22 cellular contexts compared by ENCODE assay signal in the genomic region with DNA sequence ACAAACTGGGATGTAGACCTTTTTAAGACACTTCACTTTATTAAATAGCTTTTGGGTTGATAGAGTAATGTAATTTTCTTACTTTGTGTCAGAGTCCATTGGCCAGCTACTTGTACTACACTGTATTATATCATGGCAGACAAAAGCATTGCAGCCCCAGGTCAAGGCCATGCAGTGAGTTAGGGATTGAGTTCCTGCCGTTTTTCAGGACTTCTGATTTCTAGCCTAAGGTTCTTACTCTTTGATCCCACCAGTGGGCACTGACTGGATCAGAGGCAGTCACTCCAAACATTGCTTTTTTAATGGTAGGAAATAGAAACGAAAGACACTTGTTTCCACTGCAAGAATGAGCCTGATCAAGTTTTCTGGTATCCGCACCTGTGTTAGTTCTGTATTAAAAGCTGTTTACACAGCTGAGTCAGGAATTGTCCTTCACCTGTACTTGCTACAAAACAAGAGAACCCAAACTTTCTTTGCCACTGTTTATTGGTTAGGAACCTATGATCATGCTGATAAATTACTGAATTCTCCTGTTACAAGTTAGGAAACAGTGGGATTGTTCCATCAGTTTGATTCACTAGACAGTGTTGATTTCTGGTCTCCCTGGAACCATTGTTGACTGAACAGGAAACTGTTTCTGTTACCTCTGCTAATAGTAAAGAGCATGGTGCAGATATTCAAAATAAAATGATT. TPM values are rescaled to one million over a fixed set of nuclear protein-coding genes. Genes with fewer than 3 reads are reported as not detected.
A peak's percentile ranks its signal among the peaks of the same experiment; 100 is the strongest.
DNase-seq lines count a peak whose midpoint lies in the region; FAIRE-seq and TF ChIP-seq lines count a peak whose summit lies in the region.
"Had no signal": no experiment of that assay in that cellular context is flagged by ENCODE, and none has a peak within 500 bp of the region (broad histone marks: within the 10 kb centered on the region; RNA-seq: fewer than 3 reads in every experiment).

No MANE protein-coding gene starts in this region.

- no peak for TF ChIP-seq POLR2A in endothelial cell of umbilical vein (IDR thresholded peaks at IDR 0.05; ENCODE audit: low read depth, low read length)

- intact Hi-C loops in endothelial cell of umbilical vein (cut with micrococcal nuclease): no loop called here

- H3K36me3 ChIP-seq in endothelial cell of umbilical vein (ENCODE audit: control insufficient read depth in 2 of 2, extremely low read depth in 1 of 2, insufficient read depth in 2 of 2, low read length in 2 of 2): peaks cover 2 to 4% of the 10 kb centered on the region in 2 experiments
- H3K36me3 ChIP-seq: prostate gland, thyroid gland had no signal

- H3K4me2 ChIP-seq in endothelial cell of umbilical vein (ENCODE audit: insufficient read depth, low read length): no peak overlapping the region
- H3K4me2 ChIP-seq: GM23338 had no signal

- TF ChIP-seq CTCF in endothelial cell of umbilical vein (IDR thresholded peaks at IDR 0.05; ENCODE audit: extremely low read depth in 1 of 2, insufficient read depth in 1 of 2, low read depth in 1 of 2, low read length in 2 of 2) (no peak), foreskin fibroblast (IDR thresholded peaks at IDR 0.05; ENCODE audit: low read depth, low read length) (no peak), GM10248 (IDR thresholded peaks at IDR 0.05; ENCODE audit: control extremely low read depth, extremely low read depth, low read depth, missing control alignments) (no peak)

- peak; percentile 2 for DNase-seq in COR-L47 (lab: John Stamatoyannopoulos, UW)
- DNase-seq in DMS53 (lab: John Stamatoyannopoulos, UW): peak; percentile 86
- DNase-seq in NCI-H774 (lab: John Stamatoyannopoulos, UW): peak; percentile 19
- peak; percentile 53 for DNase-seq in endothelial cell of umbilical vein (ENCODE audit: low read depth, low spot score)
- no peak for DNase-seq in GM19238 (ENCODE audit: insufficient read length, low spot score)
- DNase-seq in foreskin fibroblast: no peak
- no peak for DNase-seq in GM10248 (ENCODE audit: extremely low spot score)
- DNase-seq: activated naive CD4-positive, alpha-beta T cell treated with anti-CD3 and anti-CD28 coated beads, Interleukin-2, amount 50 U/mL, for 16 hours; amygdala; cortex of kidney; GDM1; glutamatergic neuron; NCI-H1694 treated with DMSO at 0.1 percent for 48 hours; NCI-H446 treated with DMSO at 0.1 percent for 48 hours; stimulated activated CD4-positive, alpha-beta T cell treated with anti-CD3 and anti-CD28 coated beads, Interleukin-15, amount 100 ng/mL, for 24 hours; thyroid gland had no signal

- H4K20me1 ChIP-seq in endothelial cell of umbilical vein (replicated peaks; ENCODE audit: control insufficient read depth, extremely low read depth, insufficient read depth, low read length): peaks cover 3% of the 10 kb centered on the region

- POLR2A ChIA-PET in endothelial cell of umbilical vein (lab: Charles Lee): no interaction called here
- POLR2A ChIA-PET in GM10248 (lab: Yijun Ruan, JAX): no interaction called here

- dilution Hi-C loops in endothelial cell of umbilical vein (cut with MboI; ENCODE audit: extremely low pct_ligation_motif_present, low sequenced_read_pairs): no loop called here

- no peak for FAIRE-seq in endothelial cell of umbilical vein (lab: Jason Lieb, UNC)
- FAIRE-seq: endometrium, GM18507, K562, RCC 7860 had no signal

- no peaks in the 10 kb centered on the region for H3K9me1 ChIP-seq in endothelial cell of umbilical vein (replicated peaks; ENCODE audit: control insufficient read depth, extremely low read depth, insufficient read depth, low read length)

- peaks cover 36% of the 10 kb centered on the region for H3K79me2 ChIP-seq in endothelial cell of umbilical vein (ENCODE audit: control insufficient read depth, insufficient read depth, low read length)

- H2AFZ ChIP-seq in endothelial cell of umbilical vein (ENCODE audit: low read depth, low read length): no peak overlapping the region
- H2AFZ ChIP-seq: GM23338 had no signal

- H3K27me3 ChIP-seq in endothelial cell of umbilical vein (ENCODE audit: control insufficient read depth in 2 of 2, insufficient read depth in 2 of 2, low read length in 2 of 2): no peaks in the 10 kb centered on the region
- H3K27me3 ChIP-seq: thyroid gland had no signal

- H3K4me3 ChIP-seq in endothelial cell of umbilical vein (replicated peaks in 1 of 3; ENCODE audit: insufficient read depth in 1 of 3, low read depth in 1 of 3, low read length in 3 of 3): no peak overlapping the region
- no peak overlapping the region for H3K4me3 ChIP-seq in foreskin fibroblast (ENCODE audit: low read depth in 1 of 2, low read length in 2 of 2)
- H3K4me3 ChIP-seq: GM23338, K562, prostate gland, thyroid gland had no signal

- H3K4me1 ChIP-seq in endothelial cell of umbilical vein (ENCODE audit: control insufficient read depth, extremely low read depth, insufficient read depth, low read length): peaks cover 3% of the 10 kb centered on the region
- H3K4me1 ChIP-seq: prostate gland had no signal

- CTCF ChIA-PET in endothelial cell of umbilical vein (lab: Charles Lee): interaction anchor here (3.4 kb wide), 1 partner anchor 140 kb away, joined by 12 read pairs; no protein-coding TSS in a partner anchor
- CTCF ChIA-PET in GM10248 (lab: Yijun Ruan, JAX): interaction anchor here (1.3 kb wide), 1 partner anchor 9 kb away, joined by 3 read pairs; no protein-coding TSS in a partner anchor

- no peak overlapping the region for H3K27ac ChIP-seq in endothelial cell of umbilical vein (ENCODE audit: insufficient read depth, low read depth, low read length)

- no TSS peak for BruUV-seq in endothelial cell of umbilical vein (replicated peaks; lab: Mats Ljungman, UMichigan)

- no peak overlapping the region for H3K9ac ChIP-seq in endothelial cell of umbilical vein (replicated peaks; ENCODE audit: extremely low read depth, insufficient read depth, low read length)

- no peaks in the 10 kb centered on the region for H3K9me3 ChIP-seq in endothelial cell of umbilical vein (replicated peaks; ENCODE audit: control insufficient read depth, insufficient read depth, low read length)
- H3K9me3 ChIP-seq: prostate gland, thyroid gland had no signal

TF ChIP-seq in endothelial cell of umbilical vein, 7 proteins besides CTCF, POLR2A, EP300 and RAD21:
- no peak for TF ChIP-seq MYC (IDR thresholded peaks at IDR 0.05; ENCODE audit: low read depth, low read length)
- no peak for TF ChIP-seq POLR2AphosphoS5 (IDR thresholded peaks at IDR 0.05; ENCODE audit: insufficient read depth, low read depth, low read length)
- no peak for TF ChIP-seq JUN (IDR thresholded peaks at IDR 0.05; ENCODE audit: borderline replicate concordance, insufficient read depth, insufficient read length, low read depth)
- TF ChIP-seq FOS (IDR thresholded peaks at IDR 0.05; ENCODE audit: borderline replicate concordance, insufficient read depth, low read length): no peak

RNA-seq across cellular contexts. Expression of gene LRRC70, which starts 22.1 kb away (rescaled TPM):
- 24.5 and 26.5 TPM in 2 replicates for total RNA-seq in endothelial cell of umbilical vein
- polyA plus RNA-seq in endothelial cell of umbilical vein: 28.8 and 32.6 TPM in 2 replicates
- polyA plus RNA-seq in endothelial cell of umbilical vein (2011; cell fraction: cytosol; rRNA removed): 34.3 and 42.2 TPM in 2 replicates
- 50.6 and 56.2 TPM in 2 replicates for polyA plus RNA-seq in endothelial cell of umbilical vein (2011; cell fraction: nucleus; rRNA removed)
- 23.2 and 31.6 TPM in 2 replicates for polyA plus RNA-seq in endothelial cell of umbilical vein (2012)
- polyA minus RNA-seq in endothelial cell of umbilical vein: 22.6 and 30.1 TPM in 2 replicates
- not detected for polyA minus RNA-seq in endothelial cell of umbilical vein (2011; cell fraction: cytosol; rRNA and poly(A)+ RNA removed)
- 57.5 and 74.3 TPM in 2 replicates for polyA minus RNA-seq in endothelial cell of umbilical vein (2011; cell fraction: nucleus; rRNA and poly(A)+ RNA removed)

Comparison
In these comparisons a context has a peak if more than half of its experiments do, and no peak if none do; other contexts are left out.
1. DNase-seq: peak in COR-L47 (single experiment), DMS53 (single experiment), NCI-H774 (single experiment) and endothelial cell of umbilical vein (single experiment); none in GM19238 (single experiment), foreskin fibroblast (0 of 2) and GM10248 (single experiment).